ENCODE assay signal across 29 cellular contexts in genomic region chr16:78822509-78822908, GRCh38.
"Had no signal": no experiment of that assay in that cellular context is flagged by ENCODE, and none has a peak within 500 bp of the region (broad histone marks: within the 10 kb centered on the region; RNA-seq: fewer than 3 reads in every experiment).

No MANE protein-coding gene starts in this region.

- H3K36me3 ChIP-seq: left lung, pancreas, prostate gland, sigmoid colon, spleen, suprapubic skin, thoracic aorta, tibial artery, upper lobe of right lung had no signal

- H3K4me3 ChIP-seq: hepatocyte, left lung, lung, mucosa of descending colon, pancreas, prostate gland, sigmoid colon, spleen, suprapubic skin, thoracic aorta, tibial artery, upper lobe of right lung had no signal

- FAIRE-seq: islet of Langerhans, kidney, pancreas, small intestine, urothelium cell line had no signal

- H3K27me3 Mint-ChIP-seq: naive thymus-derived CD4-positive, alpha-beta T cell; natural killer cell treated with Interleukin-12 subunit alpha and Interleukin-12 subunit beta and Interleukin-15 and Interleukin-18, amount 100 ng/mL, for 72 hours; stimulated activated naive CD8-positive, alpha-beta T cell treated with anti-CD3 and anti-CD28 coated beads, Interleukin-15, Interleukin-2, amounts not matched to agents 100 ng/mL and 50 ng/mL, for 24 hours had no signal

- H3K9me3 ChIP-seq: left lung, mucosa of descending colon, pancreas, prostate gland, sigmoid colon, spleen, suprapubic skin, thoracic aorta, tibial artery, upper lobe of right lung had no signal

- DNase-seq: immature natural killer cell; kidney; left colon; left lung; midbrain; mucosa of descending colon; naive thymus-derived CD4-positive, alpha-beta T cell; nucleus accumbens; pancreas; posterior cingulate gyrus; right cardiac atrium; sigmoid colon; small intestine; spleen; stimulated activated CD4-positive, alpha-beta T cell treated with anti-CD3 and anti-CD28 coated beads, Interleukin-4, amount 100 ng/mL, for 24 hours; stimulated activated naive CD4-positive, alpha-beta T cell; tibial artery; trophoblast cell; upper lobe of right lung had no signal

- H2AFZ ChIP-seq: hepatocyte had no signal

- H3K36me3 Mint-ChIP-seq: immature natural killer cell; natural killer cell treated with Interleukin-12 subunit alpha and Interleukin-12 subunit beta and Interleukin-15 and Interleukin-18, amount 100 ng/mL, for 72 hours; stimulated activated effector memory CD8-positive, alpha-beta T cell treated with anti-CD3 and anti-CD28 coated beads, Interleukin-12 subunit alpha, Interleukin-12 subunit beta, amount 100 ng/mL, for 72 hours had no signal

- H3K9me3 Mint-ChIP-seq: immature natural killer cell; natural killer cell treated with Interleukin-12 subunit alpha and Interleukin-12 subunit beta and Interleukin-15 and Interleukin-18, amount 100 ng/mL, for 72 hours; stimulated activated effector memory CD8-positive, alpha-beta T cell treated with anti-CD3 and anti-CD28 coated beads, Interleukin-12 subunit alpha, Interleukin-12 subunit beta, amount 100 ng/mL, for 72 hours; stimulated activated naive CD8-positive, alpha-beta T cell treated with anti-CD3 and anti-CD28 coated beads, Interleukin-15, Interleukin-2, amounts not matched to agents 100 ng/mL and 50 ng/mL, for 24 hours had no signal

- H3K4me2 ChIP-seq: hepatocyte had no signal

- H3K4me1 Mint-ChIP-seq: immature natural killer cell; naive thymus-derived CD4-positive, alpha-beta T cell had no signal

- H3K27me3 ChIP-seq: hepatocyte, left lung, pancreas, sigmoid colon, spleen, suprapubic skin, tibial artery, upper lobe of right lung had no signal

- H3K79me2 ChIP-seq: hepatocyte had no signal

- H3K27ac ChIP-seq: hepatocyte, left lung, pancreas, prostate gland, sigmoid colon, spleen, suprapubic skin, thoracic aorta, tibial artery, upper lobe of right lung had no signal

- H3K4me3 Mint-ChIP-seq: immature natural killer cell; naive thymus-derived CD4-positive, alpha-beta T cell; natural killer cell treated with Interleukin-12 subunit alpha and Interleukin-12 subunit beta and Interleukin-15 and Interleukin-18, amount 100 ng/mL, for 72 hours; stimulated activated effector memory CD8-positive, alpha-beta T cell treated with anti-CD3 and anti-CD28 coated beads, Interleukin-12 subunit alpha, Interleukin-12 subunit beta, amount 100 ng/mL, for 72 hours; stimulated activated naive CD8-positive, alpha-beta T cell treated with anti-CD3 and anti-CD28 coated beads, Interleukin-15, Interleukin-2, amounts not matched to agents 100 ng/mL and 50 ng/mL, for 24 hours had no signal

- H3K27ac Mint-ChIP-seq: immature natural killer cell; naive thymus-derived CD4-positive, alpha-beta T cell; natural killer cell treated with Interleukin-12 subunit alpha and Interleukin-12 subunit beta and Interleukin-15 and Interleukin-18, amount 100 ng/mL, for 72 hours; stimulated activated effector memory CD8-positive, alpha-beta T cell treated with anti-CD3 and anti-CD28 coated beads, Interleukin-12 subunit alpha, Interleukin-12 subunit beta, amount 100 ng/mL, for 72 hours; stimulated activated naive CD8-positive, alpha-beta T cell treated with anti-CD3 and anti-CD28 coated beads, Interleukin-15, Interleukin-2, amounts not matched to agents 100 ng/mL and 50 ng/mL, for 24 hours had no signal

- H3K4me1 ChIP-seq: prostate gland, spleen, upper lobe of right lung had no signal

- ATAC-seq: left colon; left lung; mucosa of descending colon; naive thymus-derived CD4-positive, alpha-beta T cell; natural killer cell treated with Interleukin-12 subunit alpha and Interleukin-12 subunit beta and Interleukin-15 and Interleukin-18, amount 100 ng/mL, for 72 hours; pancreas; right cardiac atrium; stimulated activated effector memory CD8-positive, alpha-beta T cell treated with anti-CD3 and anti-CD28 coated beads, Interleukin-12 subunit alpha, Interleukin-12 subunit beta, amount 100 ng/mL, for 72 hours; upper lobe of right lung had no signal
